In the genomic region with DNA sequence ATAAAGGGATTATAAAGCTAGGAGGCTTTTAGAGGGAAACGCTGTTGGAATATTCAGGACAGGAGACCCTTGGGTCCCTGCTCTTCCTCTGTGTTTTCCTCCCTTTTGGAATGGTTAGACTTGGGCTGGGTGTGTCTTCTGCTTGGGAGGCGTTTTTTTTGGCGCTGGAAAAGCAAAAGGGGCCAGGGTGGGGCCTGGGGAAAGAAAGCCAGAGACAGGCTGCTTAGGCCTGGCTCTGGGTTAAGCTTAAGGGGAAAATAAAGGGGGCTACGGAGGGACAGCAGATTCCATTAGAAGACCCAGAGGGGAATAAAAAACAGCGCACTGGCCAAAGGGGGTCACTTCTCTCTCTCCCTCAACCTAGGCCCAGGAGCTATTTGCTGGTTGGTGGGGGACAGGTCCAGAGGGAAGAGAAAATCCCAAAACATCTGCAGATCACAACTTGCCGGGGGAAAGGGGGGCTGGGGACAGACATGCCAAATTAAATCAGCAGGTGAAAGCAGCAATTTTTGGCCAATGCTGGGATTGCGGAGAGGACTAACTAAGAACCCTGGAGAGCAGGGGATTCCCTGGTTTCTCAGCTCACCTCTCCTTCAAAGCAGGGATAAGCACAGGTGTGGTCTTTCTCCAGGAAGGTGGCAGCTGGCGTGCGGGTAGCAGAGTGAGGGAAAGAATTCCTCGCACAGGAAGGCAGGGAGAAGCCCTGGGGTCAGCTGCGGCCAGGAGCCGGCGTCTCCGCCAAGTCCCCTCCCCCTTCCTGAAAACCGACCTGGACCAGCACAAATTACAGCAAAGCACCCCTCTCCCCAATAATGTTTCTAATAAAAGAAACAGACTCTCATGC, we compare ENCODE assay signal across 8 cellular contexts.
DNase-seq lines count a peak whose midpoint lies in the region; ATAC-seq and TF ChIP-seq lines count a peak whose summit lies in the region.

No MANE protein-coding gene starts in this region.

- ATAC-seq in GM21423 (IDR thresholded peaks at IDR 0.05; ENCODE audit: unreplicated experiment) (no peak), GM19035 (IDR thresholded peaks at IDR 0.05; ENCODE audit: unreplicated experiment) (no peak)

- peaks cover 26% of the 10 kb centered on the region for H3K4me1 Mint-ChIP-seq in Calu3 (ENCODE audit: low read depth, unreplicated experiment)

- peaks cover 31% of the 10 kb centered on the region for H3K36me3 Mint-ChIP-seq in Calu3 (ENCODE audit: insufficient read depth, unreplicated experiment)

- peak overlapping the region; percentile 98 to 100 for H3K27ac ChIP-seq in tibial artery

- TF ChIP-seq CTCF in Calu3 (IDR thresholded peaks at IDR 0.05; ENCODE audit: unreplicated experiment) (no peak), choroid plexus epithelial cell (conservative IDR thresholded peaks at IDR 0.05; ENCODE audit: low read depth, low read length) (no peak), lower leg skin (IDR thresholded peaks at IDR 0.05) (no peak), tibial artery (IDR thresholded peaks at IDR 0.05) (no peak)

- WGBS in lower leg skin, 2 donors = 6 to 8% methylated on average over 15 of the region's 15 CpGs

- no peaks in the 10 kb centered on the region for H3K27me3 ChIP-seq in tibial artery

- DNase-seq in Calu3 = peak; percentile 25
- DNase-seq in NCI-H2171 (lab: John Stamatoyannopoulos, UW) = peak; percentile 15
- no peak for DNase-seq in choroid plexus epithelial cell (ENCODE audit: low read depth)
- peak in 1 of 2 donors; percentile 90 for DNase-seq in lower leg skin (ENCODE audit: low spot score in 2 of 2)
- peak; percentile 46 to 75 for DNase-seq in tibial artery
- DNase-seq in NCI-H524 treated with DMSO at 0.1 percent for 48 hours (lab: John Stamatoyannopoulos, UW) = no peak

- peak overlapping the region; percentile 77 for H3K4me3 Mint-ChIP-seq in Calu3 (ENCODE audit: low read depth, unreplicated experiment)

- BruUV-seq in Calu3 (replicated peaks; lab: Mats Ljungman, UMichigan) = no TSS peak

- CTCF ChIA-PET in Calu3 (lab: Charles Lee) = interaction anchor here (0.7 to 4.3 kb wide), 4 partner anchors 15 to 170 kb away, joined by 3 to 17 read pairs (median 4); no protein-coding TSS in a partner anchor

- no peaks in the 10 kb centered on the region for H3K9me3 Mint-ChIP-seq in Calu3 (ENCODE audit: low read depth, unreplicated experiment)

- H3K4me1 ChIP-seq in tibial artery = peaks cover 0 to 53% (median 36%) of the 10 kb centered on the region in 4 donors

- H3K27ac Mint-ChIP-seq in Calu3 (ENCODE audit: unreplicated experiment) = no peak overlapping the region

- intact Hi-C loops in Calu3 (cut with micrococcal nuclease; ENCODE audit: unreplicated experiment) = loop anchor here (2.0 to 10.0 kb wide), 4 partner anchors 42 to 359 kb away; a partner anchor contains a TSS
- intact Hi-C loops in lower leg skin (cut with DNase I; ENCODE audit: low total_unique reads) = no loop called here
- intact Hi-C loops in tibial artery (cut with DNase I; ENCODE audit: low total_unique reads) = loop anchor here (5.0 kb wide), 3 partner anchors 63 to 137 kb away; a partner anchor contains a TSS

- no peaks in the 10 kb centered on the region for H3K9me3 ChIP-seq in tibial artery

- no peaks in the 10 kb centered on the region for H3K27me3 Mint-ChIP-seq in Calu3 (ENCODE audit: unreplicated experiment)

- no peak for TF ChIP-seq POLR2A in lower leg skin (IDR thresholded peaks at IDR 0.05)

- H3K4me3 ChIP-seq in choroid plexus epithelial cell (ENCODE audit: low read depth, low read length) (peak overlapping the region; percentile 82), lower leg skin (ENCODE audit: low read depth, poor library complexity, severe bottlenecking) (peak overlapping the region; percentile 70), tibial artery (peak overlapping the region; percentile 73 to 88)

- no peaks in the 10 kb centered on the region for H3K36me3 ChIP-seq in tibial artery

Comparison
In these comparisons a context has a peak if more than half of its experiments do, and no peak if none do; other contexts are left out.
1. DNase-seq: peak in Calu3 (single experiment), NCI-H2171 (single experiment) and tibial artery (2 of 2); none in choroid plexus epithelial cell (single experiment) and NCI-H524 treated with DMSO at 0.1 percent for 48 hours (single experiment).
2. Peak in every context shown above with its lines, with median percentiles within 50 percentile points of each other: H3K4me3 ChIP-seq.